1 cellular context compared by ENCODE assay signal in genomic region chr11:1929621-1930447, GRCh38.
TF ChIP-seq lines count a peak whose summit lies in the region.

No MANE protein-coding gene starts in this region.

TF ChIP-seq in WTC11, 78 proteins besides CTCF, POLR2A, EP300 and RAD21 (continued from another document):
- TF ChIP-seq ZNF425 (CRISPR knock-in tag; conservative IDR thresholded peaks at IDR 0.05): no peak
- no peak for TF ChIP-seq FOXJ3 (CRISPR knock-in tag; IDR thresholded peaks at IDR 0.05; ENCODE audit: borderline replicate concordance)
